Comparison of ENCODE assay signal across 10 cellular contexts in the genomic region with DNA sequence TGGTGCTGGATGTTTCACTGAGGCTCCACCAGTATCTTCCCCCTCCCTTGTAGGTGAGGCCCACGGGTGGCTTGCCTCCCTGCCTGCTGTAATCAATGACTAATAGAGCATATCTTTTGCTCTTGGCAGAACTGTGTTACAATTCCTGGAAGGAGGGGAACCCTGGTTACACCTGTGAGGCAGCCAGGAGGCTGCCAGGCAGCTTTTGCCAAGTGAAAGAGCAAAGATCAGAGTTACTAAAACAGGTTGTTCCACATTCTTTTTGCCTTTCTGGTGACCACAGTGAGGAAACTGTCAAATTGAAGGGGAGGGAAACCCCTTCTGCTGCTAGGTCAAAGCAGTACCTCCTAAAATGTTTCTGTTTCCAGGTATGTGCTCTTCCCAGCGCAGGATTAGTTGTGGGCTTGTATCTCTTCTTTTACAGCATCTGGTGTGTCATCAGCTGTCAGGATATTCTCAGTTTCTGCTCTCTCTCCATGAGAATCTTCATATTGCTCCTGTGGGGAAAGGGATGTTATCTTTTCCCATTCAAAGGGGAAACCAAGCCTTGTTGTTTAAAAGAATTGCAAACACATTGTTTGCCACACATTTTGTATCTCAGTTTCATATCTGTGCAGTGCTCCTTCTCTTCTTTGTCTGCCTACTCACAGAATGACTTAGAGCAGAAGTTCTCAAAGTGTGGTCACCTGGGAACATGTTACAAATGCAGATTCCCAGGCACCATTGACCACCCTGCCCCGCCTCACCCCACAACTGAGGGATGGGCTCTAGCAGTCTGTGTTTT.
DNase-seq lines count a peak whose midpoint lies in the region; ATAC-seq lines count a peak whose summit lies in the region.
"Had no signal": no experiment of that assay in that cellular context is flagged by ENCODE, and none has a peak within 500 bp of the region (broad histone marks: within the 10 kb centered on the region; RNA-seq: fewer than 3 reads in every experiment).

No MANE protein-coding gene starts in this region.

- H3K27me3 ChIP-seq in HAP-1 (ENCODE audit: low read depth): peaks cover 5% of the 10 kb centered on the region

- peak; percentile 33 for DNase-seq in stimulated activated CD4-positive, alpha-beta T cell treated with anti-CD3 and anti-CD28 coated beads, Interleukin-1b, Interleukin-23, amount 100 ng/mL, for 48 hours
- DNase-seq in stimulated activated CD4-positive, alpha-beta T cell treated with anti-CD3 and anti-CD28 coated beads, Interleukin-12 subunit alpha, Interleukin-12 subunit beta, amount 100 ng/mL, for 4 hours: no peak
- DNase-seq in NCI-H748 treated with DMSO at 0.1 percent for 48 hours (lab: John Stamatoyannopoulos, UW) (no peak), HAP-1 (ENCODE audit: low spot score in 2 of 2) (no peak), sciatic nerve (ENCODE audit: low spot score) (no peak)
- no peak for DNase-seq in stimulated activated naive CD4-positive, alpha-beta T cell treated with Interleukin-2 at 50 U/mL for 16 hours (lab: John Stamatoyannopoulos, UW)
- DNase-seq: activated B cell treated with CpG ODN at 0.5 μM for 24 hours, DND-41 had no signal

- no peaks in the 10 kb centered on the region for H3K4me1 ChIP-seq in HAP-1

- H3K9me3 ChIP-seq in HAP-1: no peaks in the 10 kb centered on the region

- ATAC-seq in HG03442 (IDR thresholded peaks at IDR 0.05; ENCODE audit: unreplicated experiment) (peak; percentile 83), esophagus mucosa (peak; percentile 93), sciatic nerve (no peak)

- no peaks in the 10 kb centered on the region for H3K36me3 ChIP-seq in HAP-1 (replicated peaks)

- no peak overlapping the region for H3K4me3 ChIP-seq in HAP-1

- in situ Hi-C loops in HAP-1 (cut with MboI; ENCODE audit: low sequenced_read_pairs): no loop called here

- intact Hi-C loops in sciatic nerve (cut with DNase I): no loop called here
